8 cellular contexts compared by ENCODE assay signal in genomic region chr2:206086683-206087350, GRCh38. TPM values are rescaled to one million over a fixed set of nuclear protein-coding genes. Genes with fewer than 3 reads are reported as not detected.
DNase-seq lines count a peak whose midpoint lies in the region; ATAC-seq, FAIRE-seq and TF ChIP-seq lines count a peak whose summit lies in the region.

No MANE protein-coding gene starts in this region.

- peaks cover 8% of the 10 kb centered on the region; the same call in 1 of the 2 replicates for H3K36me3 ChIP-seq in BE2C
- H3K36me3 ChIP-seq in WERI-Rb-1 = no peaks in the 10 kb centered on the region; the same call in 1 of the 2 replicates
- H3K36me3 ChIP-seq in rectal smooth muscle tissue (ENCODE audit: control insufficient read depth, insufficient read depth, low read length) = no peaks in the 10 kb centered on the region

- H3K9me3 ChIP-seq in BE2C = no peaks in the 10 kb centered on the region
- H3K9me3 ChIP-seq in WERI-Rb-1 (ENCODE audit: severe bottlenecking) = no peaks in the 10 kb centered on the region

- ATAC-seq in GM21529 (IDR thresholded peaks at IDR 0.05; ENCODE audit: unreplicated experiment) (no peak), GM18861 (IDR thresholded peaks at IDR 0.05; ENCODE audit: unreplicated experiment) (no peak)

- H3K4me1 ChIP-seq in BE2C (no peaks in the 10 kb centered on the region; the same call in 1 of the 2 replicates), rectal smooth muscle tissue (ENCODE audit: control insufficient read depth, insufficient read depth, low read length) (peaks cover 7% of the 10 kb centered on the region)

- H3K4me3 ChIP-seq in BE2C (ENCODE audit: low read depth, low read length) = peak overlapping the region; percentile 89
- H3K4me3 ChIP-seq in WERI-Rb-1 (ENCODE audit: low read depth, low read length) = peak overlapping the region; percentile 95
- peak overlapping the region; percentile 90 for H3K4me3 ChIP-seq in fibroblast of villous mesenchyme (ENCODE audit: low read depth, low read length)
- peak overlapping the region; percentile 81 for H3K4me3 ChIP-seq in rectal smooth muscle tissue (ENCODE audit: low read length)

- peak overlapping the region; percentile 60 for H3K9ac ChIP-seq in rectal smooth muscle tissue (ENCODE audit: low read length)

- H3K27me3 ChIP-seq in BE2C (no peaks in the 10 kb centered on the region), WERI-Rb-1 (ENCODE audit: insufficient read depth, low read depth, severe bottlenecking) (no peaks in the 10 kb centered on the region), rectal smooth muscle tissue (ENCODE audit: control insufficient read depth, insufficient read depth, low read length) (no peaks in the 10 kb centered on the region)

- no peak for DNase-seq in BE2C
- peak; percentile 24 for DNase-seq in HT-29 (ENCODE audit: low spot score)
- no peak for DNase-seq in WERI-Rb-1
- peak; percentile 18 for DNase-seq in fibroblast of villous mesenchyme (ENCODE audit: low read depth)
- no peak for DNase-seq in frontal cortex (ENCODE audit: low spot score in 2 of 2)

- FAIRE-seq in frontal cortex (lab: Jason Lieb, UNC) = no peak

- TF ChIP-seq CTCF in BE2C (IDR thresholded peaks at IDR 0.05; ENCODE audit: low read depth, low read length) (no peak), WERI-Rb-1 (IDR thresholded peaks at IDR 0.05; ENCODE audit: low read depth, low read length) (no peak), fibroblast of villous mesenchyme (IDR thresholded peaks at IDR 0.05; ENCODE audit: insufficient read depth, low read depth, low read length) (no peak)

- H3K27ac ChIP-seq in WERI-Rb-1 (peak overlapping the region; percentile 93), rectal smooth muscle tissue (ENCODE audit: low read depth, low read length) (peak overlapping the region; percentile 98)

RNA-seq across cellular contexts. Expression of gene INO80D, which starts 0.8 kb away (rescaled TPM):
- 4.5 TPM for polyA plus RNA-seq in BE2C (2012; ENCODE audit: insufficient read depth, insufficient read length, low read depth)
- total RNA-seq in HT-29 (2014; rRNA removed; shearing (Covaris generic)) = 3.9 and 5.1 TPM in 2 replicates
- total RNA-seq in fibroblast of villous mesenchyme (7.7 and 10.4 TPM in 2 replicates), frontal cortex (16.3 TPM)

Comparison
In these comparisons a context has a peak if more than half of its experiments do, and no peak if none do; other contexts are left out.
1. DNase-seq: peak in HT-29 (single experiment) and fibroblast of villous mesenchyme (single experiment); none in BE2C (single experiment), WERI-Rb-1 (single experiment) and frontal cortex (0 of 2).
2. Peak in every context shown above with its lines, with median percentiles within 50 percentile points of each other: H3K4me3 ChIP-seq.